Comparison of ENCODE assay signal across 8 cellular contexts in the genomic region with DNA sequence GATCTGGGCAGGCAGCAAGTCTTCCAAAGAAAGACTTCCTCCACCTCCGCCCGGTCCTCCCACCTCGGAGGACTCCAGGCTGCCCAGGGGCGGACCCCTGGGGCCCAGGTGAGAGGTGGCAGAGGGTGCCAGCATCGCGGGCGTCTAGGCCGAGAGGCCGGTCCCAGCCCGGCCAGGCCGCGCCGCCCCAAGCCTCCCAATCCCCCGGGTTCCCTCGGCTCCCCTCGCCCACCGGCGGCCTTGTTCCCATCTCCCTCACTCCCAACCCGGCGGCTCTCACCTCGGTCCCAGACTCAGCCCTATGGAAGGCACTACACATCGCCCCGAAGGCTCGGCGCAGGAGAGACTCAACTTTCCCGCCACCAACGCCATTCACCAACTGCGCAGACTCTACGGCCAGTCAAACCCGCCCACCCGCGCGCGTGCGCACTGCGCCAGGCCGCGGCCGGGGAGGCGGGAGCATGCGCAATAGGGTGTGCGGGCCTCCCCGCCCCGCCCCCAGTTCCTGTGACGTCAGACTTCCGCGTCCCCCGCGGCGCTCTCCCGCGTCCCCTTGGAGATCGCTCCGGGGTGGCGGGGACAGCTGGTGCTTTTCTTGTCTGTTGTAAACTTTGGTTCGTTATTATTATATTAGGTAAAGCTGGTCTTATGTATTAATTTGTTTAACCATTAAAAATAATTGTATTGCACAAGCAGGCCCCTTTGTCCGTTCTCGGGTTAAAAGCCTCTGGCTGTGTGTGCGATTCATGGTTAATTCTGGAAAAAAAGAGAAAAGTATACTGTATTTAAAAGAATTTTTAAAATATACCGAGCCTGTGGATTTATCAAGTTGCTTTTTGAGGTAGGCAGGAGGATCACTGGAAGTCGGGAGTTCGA. TPM values are rescaled to one million over a fixed set of nuclear protein-coding genes. Genes with fewer than 3 reads are reported as not detected.
DNase-seq lines count a peak whose midpoint lies in the region; ATAC-seq, FAIRE-seq and TF ChIP-seq lines count a peak whose summit lies in the region.

A gene (minus strand): TSS at position 381 of the 876 bp plus-strand sequence. CDS start 62 bp downstream, at position 319.

- H3K36me3 Mint-ChIP-seq in activated T-helper 17 cell treated with anti-CD3 and anti-CD28 coated beads, Interleukin-2, amount 50 U/mL, for 72 hours (ENCODE audit: low read depth): peaks cover 16% of the 10 kb centered on the region
- no peaks in the 10 kb centered on the region for H3K36me3 Mint-ChIP-seq in natural killer cell treated with Interleukin-12 subunit alpha and Interleukin-12 subunit beta and Interleukin-15 and Interleukin-18, amount 100 ng/mL, for 72 hours

- TF ChIP-seq POLR2A in H54 (IDR thresholded peaks at IDR 0.05; ENCODE audit: low read depth, low read length): peak; percentile 72

- peak within 1 kb of the TSS; percentile 86 for H3K4me3 Mint-ChIP-seq in activated T-helper 17 cell treated with anti-CD3 and anti-CD28 coated beads, Interleukin-2, amount 50 U/mL, for 72 hours
- peak within 1 kb of the TSS; percentile 87 for H3K4me3 Mint-ChIP-seq in natural killer cell treated with Interleukin-12 subunit alpha and Interleukin-12 subunit beta and Interleukin-15 and Interleukin-18, amount 100 ng/mL, for 72 hours

- no peaks in the 10 kb centered on the region for H3K9me3 Mint-ChIP-seq in activated T-helper 17 cell treated with anti-CD3 and anti-CD28 coated beads, Interleukin-2, amount 50 U/mL, for 72 hours
- no peaks in the 10 kb centered on the region for H3K9me3 Mint-ChIP-seq in natural killer cell treated with Interleukin-12 subunit alpha and Interleukin-12 subunit beta and Interleukin-15 and Interleukin-18, amount 100 ng/mL, for 72 hours

- no peak for FAIRE-seq in H54 (lab: Jason Lieb, UNC)

- H3K27ac Mint-ChIP-seq in activated T-helper 17 cell treated with anti-CD3 and anti-CD28 coated beads, Interleukin-2, amount 50 U/mL, for 72 hours: peak within 1 kb of the TSS; percentile 79
- peak within 1 kb of the TSS; percentile 86 to 91 for H3K27ac Mint-ChIP-seq in natural killer cell treated with Interleukin-12 subunit alpha and Interleukin-12 subunit beta and Interleukin-15 and Interleukin-18, amount 100 ng/mL, for 72 hours

- TF ChIP-seq CTCF in RWPE1 (conservative IDR thresholded peaks at IDR 0.05; ENCODE audit: low read depth) (no peak), fibroblast of pulmonary artery (IDR thresholded peaks at IDR 0.05; ENCODE audit: low read length, missing control alignments) (no peak)

- peaks cover 6% of the 10 kb centered on the region for H3K4me1 Mint-ChIP-seq in activated T-helper 17 cell treated with anti-CD3 and anti-CD28 coated beads, Interleukin-2, amount 50 U/mL, for 72 hours
- peaks cover 9 to 14% of the 10 kb centered on the region in 2 donors for H3K4me1 Mint-ChIP-seq in natural killer cell treated with Interleukin-12 subunit alpha and Interleukin-12 subunit beta and Interleukin-15 and Interleukin-18, amount 100 ng/mL, for 72 hours (ENCODE audit: low read depth in 2 of 2)

- POLR2A ChIA-PET in RWPE1 (lab: Yijun Ruan, JAX; ENCODE audit: low non-redundant PET): no interaction called here

- peak within 1 kb of the TSS; percentile 69 for H3K27ac ChIP-seq in RWPE1

- ATAC-seq in activated T-helper 17 cell treated with anti-CD3 and anti-CD28 coated beads, Interleukin-2, amount 50 U/mL, for 72 hours (replicated peaks): peak; percentile 97
- peak; percentile 95 to 96 for ATAC-seq in natural killer cell treated with Interleukin-12 subunit alpha and Interleukin-12 subunit beta and Interleukin-15 and Interleukin-18, amount 100 ng/mL, for 72 hours

- H3K27me3 Mint-ChIP-seq in activated T-helper 17 cell treated with anti-CD3 and anti-CD28 coated beads, Interleukin-2, amount 50 U/mL, for 72 hours: no peaks in the 10 kb centered on the region
- no peaks in the 10 kb centered on the region for H3K27me3 Mint-ChIP-seq in natural killer cell treated with Interleukin-12 subunit alpha and Interleukin-12 subunit beta and Interleukin-15 and Interleukin-18, amount 100 ng/mL, for 72 hours

- peak within 1 kb of the TSS; percentile 80 for H3K4me3 ChIP-seq in fibroblast of pulmonary artery (replicated peaks; ENCODE audit: low read depth, low read length)

- DNase-seq in ELF-1 (ENCODE audit: low read depth, low spot score) (peak; percentile 95), H54 (ENCODE audit: insufficient read length, low spot score) (peak; percentile 92), LoVo (ENCODE audit: low spot score) (peak; percentile 97), RWPE1 (ENCODE audit: low spot score) (peak; percentile 98), fibroblast of pulmonary artery (ENCODE audit: low read depth) (peak; percentile 91)
- peak; percentile 93 for DNase-seq in natural killer cell treated with Interleukin-12 subunit alpha and Interleukin-12 subunit beta and Interleukin-15 and Interleukin-18, amount 100 ng/mL, for 72 hours (ENCODE audit: low spot score)
- peak; percentile 89 for DNase-seq in stimulated activated naive CD4-positive, alpha-beta T cell treated with Interleukin-2 at 50 U/mL for 16 hours (lab: John Stamatoyannopoulos, UW)

- CTCF ChIA-PET in RWPE1 (lab: Yijun Ruan, JAX): interaction anchor here (0.6 kb wide), 1 partner anchor 27 kb away, joined by 3 read pairs; no protein-coding TSS in a partner anchor

RNA-seq across cellular contexts. Expression of the gene that starts here (rescaled TPM):
- 10 to 100 TPM; 15.7 to 26.7 TPM for total RNA-seq in activated T-helper 17 cell treated with anti-CD3 and anti-CD28 coated beads, Interleukin-2, amount 50 U/mL, for 72 hours
- 10 to 100 TPM; 10.1 to 41.2 TPM for total RNA-seq in natural killer cell treated with Interleukin-12 subunit alpha and Interleukin-12 subunit beta and Interleukin-15 and Interleukin-18, amount 100 ng/mL, for 72 hours

Comparison
In these comparisons a context has a peak if more than half of its experiments do, and no peak if none do; other contexts are left out.
1. Peak in every context shown above with its lines: DNase-seq, ATAC-seq, H3K4me3 ChIP-seq and H3K27ac ChIP-seq.